Comparison of ENCODE assay signal across 8 cellular contexts in the genomic region with DNA sequence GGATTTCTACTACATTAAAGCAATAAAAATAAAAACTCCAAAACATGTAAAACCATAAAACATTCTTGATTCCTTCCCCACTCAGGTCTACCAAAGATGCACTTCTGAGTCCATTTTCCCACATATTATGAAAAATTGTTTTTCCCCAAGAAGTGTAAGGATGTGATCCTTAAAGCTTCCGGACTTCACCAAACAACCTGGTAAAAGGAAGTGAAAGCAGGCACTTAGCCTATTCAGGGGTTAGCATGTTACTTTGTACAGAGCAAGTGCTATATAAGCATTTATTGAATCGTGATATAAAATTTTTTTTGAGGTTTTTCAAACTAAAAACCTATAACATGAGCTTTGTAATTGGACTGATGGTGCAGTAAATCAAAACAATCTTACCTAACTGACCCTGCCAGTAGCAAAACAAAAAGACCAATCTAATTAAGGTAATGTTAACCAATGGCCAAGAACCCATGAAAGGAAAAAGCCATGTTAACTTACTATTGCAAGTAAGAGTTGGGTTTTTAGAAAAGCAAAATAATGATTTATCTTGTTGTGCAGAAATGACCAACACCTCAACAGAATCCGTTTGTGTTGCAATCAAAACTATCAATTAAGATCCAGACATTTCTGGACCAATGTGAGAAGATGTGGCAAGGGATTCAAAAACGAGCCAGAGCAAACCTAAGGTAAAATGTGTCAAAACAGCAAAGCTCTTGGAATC. TPM values are rescaled to one million over a fixed set of nuclear protein-coding genes. Genes with fewer than 3 reads are reported as not detected.
DNase-seq lines count a peak whose midpoint lies in the region; ATAC-seq, FAIRE-seq and TF ChIP-seq lines count a peak whose summit lies in the region.

No MANE protein-coding gene starts in this region.

- peak; percentile 88 for FAIRE-seq in GM19239 (lab: Jason Lieb, UNC)

- in situ Hi-C loops in gastrocnemius medialis (cut with MboI; ENCODE audit: low sequenced_read_pairs in 4 of 4) = no loop called here

- DNase-seq in GM19239 (ENCODE audit: insufficient read length, low spot score) (no peak), RWPE2 (ENCODE audit: low spot score) (no peak), fibroblast of pulmonary artery (ENCODE audit: low read depth) (no peak), gastrocnemius medialis (no peak), NCI-H226 (no peak)
- no peak for DNase-seq in stimulated activated naive CD4-positive, alpha-beta T cell (lab: John Stamatoyannopoulos, UW)

- no peaks in the 10 kb centered on the region for H3K9me3 ChIP-seq in RWPE2 (ENCODE audit: severe bottlenecking)
- no peaks in the 10 kb centered on the region for H3K9me3 ChIP-seq in gastrocnemius medialis

- ATAC-seq in RWPE2 (ENCODE audit: low read depth) (no peak), gastrocnemius medialis (no peak), GM19023 (IDR thresholded peaks at IDR 0.05; ENCODE audit: unreplicated experiment) (no peak), HG03097 (IDR thresholded peaks at IDR 0.05; ENCODE audit: low FRiP score, unreplicated experiment) (no peak)

- H3K27ac ChIP-seq in RWPE2 (ENCODE audit: poor library complexity, severe bottlenecking) (peak overlapping the region; percentile 81), gastrocnemius medialis (peak overlapping the region; percentile 96 to 99 (median 97))

- H3K4me1 ChIP-seq in RWPE2 (ENCODE audit: insufficient read depth, poor library complexity, severe bottlenecking) (peaks cover 8% of the 10 kb centered on the region), gastrocnemius medialis (peaks cover 62 to 70% of the 10 kb centered on the region in 2 donors)

- intact Hi-C loops in gastrocnemius medialis (cut with DNase I; ENCODE audit: low total_unique reads) = loop anchor here (5.0 to 10.0 kb wide), 5 partner anchors 125 to 1283 kb away; a partner anchor contains a TSS

- no peaks in the 10 kb centered on the region for H3K27me3 ChIP-seq in RWPE2 (ENCODE audit: insufficient read depth, poor library complexity, severe bottlenecking)
- no peaks in the 10 kb centered on the region for H3K27me3 ChIP-seq in gastrocnemius medialis

- TF ChIP-seq CTCF in RWPE2 (IDR thresholded peaks at IDR 0.05; ENCODE audit: poor library complexity, severe bottlenecking) (no peak), fibroblast of pulmonary artery (IDR thresholded peaks at IDR 0.05; ENCODE audit: low read length, missing control alignments) (no peak), gastrocnemius medialis (IDR thresholded peaks at IDR 0.05 in 4 of 5, conservative IDR thresholded peaks at IDR 0.05 in 1 of 5) (no peak)

- no peak for TF ChIP-seq POLR2A in gastrocnemius medialis (IDR thresholded peaks at IDR 0.05)

- H3K36me3 ChIP-seq in RWPE2 (ENCODE audit: low read depth) = 0 out of 2 replicates have a peak, but pooled peaks cover 3% of the 10 kb centered on the region
- H3K36me3 ChIP-seq in gastrocnemius medialis = no peaks in the 10 kb centered on the region

- peak overlapping the region; percentile 67 for H3K4me3 ChIP-seq in RWPE2 (ENCODE audit: severe bottlenecking)
- peak overlapping the region; percentile 87 for H3K4me3 ChIP-seq in fibroblast of pulmonary artery (replicated peaks; ENCODE audit: low read depth, low read length)
- H3K4me3 ChIP-seq in gastrocnemius medialis = peak overlapping the region; percentile 83 to 95 (median 88)

RNA-seq across cellular contexts. Expression of a gene that starts 1.8 kb away (rescaled TPM):
- 10 to 100 TPM; 35.7 to 48.5 (median 40.4) TPM for total RNA-seq in gastrocnemius medialis
